23 cellular contexts compared by ENCODE assay signal in genomic region chr6:79152269-79152737, GRCh38.
A peak's percentile ranks its signal among the peaks of the same experiment; 100 is the strongest.
DNase-seq lines count a peak whose midpoint lies in the region; ATAC-seq, FAIRE-seq and TF ChIP-seq lines count a peak whose summit lies in the region.
"Had no signal": no experiment of that assay in that cellular context is flagged by ENCODE, and none has a peak within 500 bp of the region (broad histone marks: within the 10 kb centered on the region; RNA-seq: fewer than 3 reads in every experiment).

No MANE protein-coding gene starts in this region.

- H3F3A ChIP-seq in Loucy (ENCODE audit: low read depth), result no peaks in the 10 kb centered on the region

- TF ChIP-seq RAD21 in A549 (conservative IDR thresholded peaks at IDR 0.05 in 1 of 2, IDR thresholded peaks at IDR 0.05 in 1 of 2), result no peak

- H3K9me2 ChIP-seq in Loucy (replicated peaks; ENCODE audit: low read depth, low read length), result no peaks in the 10 kb centered on the region

- 0 out of 2 replicates have a peak overlapping the region, but pooled peaks have one; percentile 19 for H2AFZ ChIP-seq in Loucy (ENCODE audit: low read length)

- 34% methylated on average over 5 of the region's 5 CpGs for WGBS in A549 (ENCODE audit: missing lambda C conversion rate)
- 8% methylated on average over 5 of the region's 5 CpGs; no CpG with 5 or more reads in 1 of the 2 experiments for WGBS in endodermal cell (ENCODE audit: insufficient coverage in 1 of 2, insufficient read length in 1 of 2), 2 experiments
- WGBS in mesodermal cell (ENCODE audit: insufficient coverage in 2 of 2), 2 experiments, result no CpG with 5 or more reads among the region's 5 CpGs

- H3K4me1 Mint-ChIP-seq in endodermal cell, result peaks cover 8% of the 10 kb centered on the region
- H3K4me1 Mint-ChIP-seq in naive thymus-derived CD8-positive, alpha-beta T cell, result no peaks in the 10 kb centered on the region
- H3K4me1 Mint-ChIP-seq: activated B cell treated with CpG ODN at 0.5 μM for 24 hours; activated naive CD8-positive, alpha-beta T cell treated with anti-CD3 and anti-CD28 coated beads, Interleukin-2, amount 10 ng/mL, durations not matched to agents 7 days and 5 days; CD14-positive monocyte; T-helper 17 cell had no signal

- peak in 1 of 2 experiments; percentile 72 for DNase-seq in A549 (ENCODE audit: low read depth in 1 of 2, low spot score in 1 of 2)
- DNase-seq in endodermal cell, result peak; percentile 87
- DNase-seq in naive thymus-derived CD8-positive, alpha-beta T cell, result no peak
- no peak for DNase-seq in Peyer's patch
- DNase-seq in effector CD8-positive, alpha-beta T cell (lab: John Stamatoyannopoulos, UW), result no peak
- no peak for DNase-seq in SJCRH30
- DNase-seq: activated B cell treated with CpG ODN at 0.5 μM for 24 hours; activated CD8-positive, alpha-beta T cell treated with anti-CD3 and anti-CD28 coated beads, Interleukin-2, amount 10 ng/mL, durations not matched to agents 7 days and 5 days; activated naive CD8-positive, alpha-beta T cell treated with anti-CD3 and anti-CD28 coated beads, Interleukin-2, amount 10 ng/mL, durations not matched to agents 7 days and 5 days; activated T-cell treated with anti-CD3 and anti-CD28 coated beads, Interleukin-2, amount 50 U/mL, for 72 hours; DMS53; effector memory CD4-positive, alpha-beta T cell; hippocampal formation; left lung; MV-4-11; NCI-H2029 treated with DMSO at 0.1 percent for 48 hours; SHP77; T-helper 17 cell; thyroid gland had no signal

- H3K4me2 ChIP-seq in A549 (peak overlapping the region; percentile 42; the same call in 2 of the 3 replicates), Loucy (ENCODE audit: low read depth, low read length, poor library complexity, severe bottlenecking) (no peak overlapping the region)

- H3K9ac ChIP-seq in Loucy (ENCODE audit: low read depth, low read length, poor library complexity, severe bottlenecking) (no peak overlapping the region), endodermal cell (ENCODE audit: extremely low read depth, low read length, poor library complexity, severe bottlenecking) (peak overlapping the region; percentile 38)

- H3K4me3 Mint-ChIP-seq in endodermal cell, result no peak overlapping the region
- H3K4me3 Mint-ChIP-seq in naive thymus-derived CD8-positive, alpha-beta T cell, result no peak overlapping the region
- H3K4me3 Mint-ChIP-seq: activated B cell treated with CpG ODN at 0.5 μM for 24 hours; activated CD8-positive, alpha-beta T cell treated with anti-CD3 and anti-CD28 coated beads, Interleukin-2, amount 10 ng/mL, durations not matched to agents 7 days and 5 days; activated naive CD8-positive, alpha-beta T cell treated with anti-CD3 and anti-CD28 coated beads, Interleukin-2, amount 10 ng/mL, durations not matched to agents 7 days and 5 days; activated T-cell treated with anti-CD3 and anti-CD28 coated beads, Interleukin-2, amount 50 U/mL, for 72 hours; CD14-positive monocyte; T-helper 17 cell had no signal

- no peaks in the 10 kb centered on the region for H4K20me1 ChIP-seq in Loucy (ENCODE audit: insufficient read depth, low read length, poor library complexity, severe bottlenecking)

- H3K4me1 ChIP-seq in A549 (no peaks in the 10 kb centered on the region), Loucy (ENCODE audit: insufficient read depth, low read length, poor library complexity, severe bottlenecking) (no peaks in the 10 kb centered on the region), endodermal cell (ENCODE audit: control insufficient read depth, insufficient read depth, low read length) (peaks cover 9% of the 10 kb centered on the region), mesodermal cell (ENCODE audit: control insufficient read depth, insufficient read depth, low read length, poor library complexity, severe bottlenecking) (peaks cover 22% of the 10 kb centered on the region), Peyer's patch (no peaks in the 10 kb centered on the region), SJCRH30 (peaks cover 9% of the 10 kb centered on the region; the same call in 1 of the 2 replicates)
- H3K4me1 ChIP-seq: left lung, thyroid gland had no signal

- CTCF ChIA-PET in A549 (lab: Yijun Ruan, JAX), result no interaction called here

- H3K9me3 ChIP-seq in A549, result no peaks in the 10 kb centered on the region
- H3K9me3 ChIP-seq in Loucy (ENCODE audit: insufficient read depth, low read depth, low read length), result no peaks in the 10 kb centered on the region
- no peaks in the 10 kb centered on the region for H3K9me3 ChIP-seq in endodermal cell (ENCODE audit: control insufficient read depth, low read length)
- no peaks in the 10 kb centered on the region for H3K9me3 ChIP-seq in mesodermal cell (ENCODE audit: control insufficient read depth, low read length)
- H3K9me3 ChIP-seq in Peyer's patch, result no peaks in the 10 kb centered on the region
- no peaks in the 10 kb centered on the region for H3K9me3 ChIP-seq in SJCRH30 (replicated peaks)
- H3K9me3 ChIP-seq: left lung, thyroid gland had no signal

- TF ChIP-seq CTCF in A549 (IDR thresholded peaks at IDR 0.05) (no peak), Loucy (conservative IDR thresholded peaks at IDR 0.05; ENCODE audit: low read length) (no peak), endodermal cell (conservative IDR thresholded peaks at IDR 0.05) (no peak), Peyer's patch (IDR thresholded peaks at IDR 0.05) (no peak)

- H3K27me3 ChIP-seq in Loucy (ENCODE audit: insufficient read depth, low read length, poor library complexity, severe bottlenecking) (no peaks in the 10 kb centered on the region), endodermal cell (ENCODE audit: control insufficient read depth, insufficient read depth, low read length, poor library complexity, severe bottlenecking) (no peaks in the 10 kb centered on the region), Peyer's patch (no peaks in the 10 kb centered on the region), SJCRH30 (no peaks in the 10 kb centered on the region)
- H3K27me3 ChIP-seq: left lung, thyroid gland had no signal

- no peak for TF ChIP-seq EP300 in A549 (IDR thresholded peaks at IDR 0.05)

- no peak for FAIRE-seq in A549 (lab: Jason Lieb, UNC)

- peak in 1 of 2 experiments; percentile 66; a peak in 3 of 6 replicates for ATAC-seq in A549
- ATAC-seq in naive thymus-derived CD8-positive, alpha-beta T cell, result no peak
- ATAC-seq: activated CD8-positive, alpha-beta T cell treated with anti-CD3 and anti-CD28 coated beads, Interleukin-2, amount 10 ng/mL, durations not matched to agents 7 days and 5 days; activated T-cell treated with anti-CD3 and anti-CD28 coated beads, Interleukin-2, amount 50 U/mL, for 72 hours; left lung; T-helper 17 cell had no signal

- H3K27ac Mint-ChIP-seq in endodermal cell, result no peak overlapping the region
- no peak overlapping the region for H3K27ac Mint-ChIP-seq in naive thymus-derived CD8-positive, alpha-beta T cell
- H3K27ac Mint-ChIP-seq: activated B cell treated with CpG ODN at 0.5 μM for 24 hours; activated CD8-positive, alpha-beta T cell treated with anti-CD3 and anti-CD28 coated beads, Interleukin-2, amount 10 ng/mL, durations not matched to agents 7 days and 5 days; activated naive CD8-positive, alpha-beta T cell treated with anti-CD3 and anti-CD28 coated beads, Interleukin-2, amount 10 ng/mL, durations not matched to agents 7 days and 5 days; activated T-cell treated with anti-CD3 and anti-CD28 coated beads, Interleukin-2, amount 50 U/mL, for 72 hours; CD14-positive monocyte; progenitor cell of endocrine pancreas; T-helper 17 cell had no signal

- H3K79me2 ChIP-seq in Loucy (ENCODE audit: insufficient read depth, low read length), result no peaks in the 10 kb centered on the region

- TF ChIP-seq POLR2A in A549 (IDR thresholded peaks at IDR 0.05; ENCODE audit: low read length), result no peak
- no peak for TF ChIP-seq POLR2A in Peyer's patch (IDR thresholded peaks at IDR 0.05)

- H3K27ac ChIP-seq in A549, result 0 out of 6 replicates have a peak overlapping the region, but pooled peaks of 1 of the 2 experiments have one; percentile 37
- peak overlapping the region; percentile 47 for H3K27ac ChIP-seq in endodermal cell (ENCODE audit: low read depth, low read length)
- peak overlapping the region; percentile 80 for H3K27ac ChIP-seq in mesodermal cell (ENCODE audit: low read depth, low read length, severe bottlenecking)
- no peak overlapping the region for H3K27ac ChIP-seq in Peyer's patch
- H3K27ac ChIP-seq in SJCRH30, result no peak overlapping the region
- H3K27ac ChIP-seq: left lung, thyroid gland had no signal

- H3K36me3 ChIP-seq in Loucy (ENCODE audit: insufficient read depth, low read length) (no peaks in the 10 kb centered on the region), endodermal cell (ENCODE audit: control insufficient read depth, insufficient read depth, low read length) (no peaks in the 10 kb centered on the region), mesodermal cell (ENCODE audit: control insufficient read depth, insufficient read depth, low read length) (no peaks in the 10 kb centered on the region), Peyer's patch (no peaks in the 10 kb centered on the region), SJCRH30 (no peaks in the 10 kb centered on the region)
- H3K36me3 ChIP-seq: left lung, thyroid gland had no signal

- no peaks in the 10 kb centered on the region for H3K9me3 Mint-ChIP-seq in endodermal cell
- H3K9me3 Mint-ChIP-seq in naive thymus-derived CD8-positive, alpha-beta T cell, result no peaks in the 10 kb centered on the region
- H3K9me3 Mint-ChIP-seq: activated B cell treated with CpG ODN at 0.5 μM for 24 hours; activated naive CD8-positive, alpha-beta T cell treated with anti-CD3 and anti-CD28 coated beads, Interleukin-2, amount 10 ng/mL, durations not matched to agents 7 days and 5 days; activated T-cell treated with anti-CD3 and anti-CD28 coated beads, Interleukin-2, amount 50 U/mL, for 72 hours had no signal

- no peaks in the 10 kb centered on the region for H3K36me3 Mint-ChIP-seq in endodermal cell (ENCODE audit: low read depth)
- no peaks in the 10 kb centered on the region for H3K36me3 Mint-ChIP-seq in naive thymus-derived CD8-positive, alpha-beta T cell
- H3K36me3 Mint-ChIP-seq: activated naive CD8-positive, alpha-beta T cell treated with anti-CD3 and anti-CD28 coated beads, Interleukin-2, amount 10 ng/mL, durations not matched to agents 7 days and 5 days; CD14-positive monocyte had no signal

- no peak overlapping the region for H3K4me3 ChIP-seq in A549
- H3K4me3 ChIP-seq in Loucy (ENCODE audit: low read length, poor library complexity, severe bottlenecking), result no peak overlapping the region
- peak overlapping the region; percentile 61 for H3K4me3 ChIP-seq in endodermal cell (ENCODE audit: low read length)
- H3K4me3 ChIP-seq in mesodermal cell (ENCODE audit: extremely low read depth, insufficient read depth, low read length, poor library complexity, severe bottlenecking), result no peak overlapping the region
- no peak overlapping the region for H3K4me3 ChIP-seq in Peyer's patch
- H3K4me3 ChIP-seq in SJCRH30, result no peak overlapping the region
- H3K4me3 ChIP-seq: left lung, thyroid gland had no signal

- no peaks in the 10 kb centered on the region for H3K27me3 Mint-ChIP-seq in endodermal cell (ENCODE audit: insufficient read depth)
- H3K27me3 Mint-ChIP-seq in naive thymus-derived CD8-positive, alpha-beta T cell, result peaks cover 0 to 5% (median 0%) of the 10 kb centered on the region in 5 donors
- H3K27me3 Mint-ChIP-seq: activated B cell treated with CpG ODN at 0.5 μM for 24 hours, progenitor cell of endocrine pancreas, T-helper 17 cell had no signal

- POLR2A ChIA-PET in A549 (lab: Yijun Ruan, JAX), result no interaction called here
- POLR2A ChIA-PET in naive thymus-derived CD8-positive, alpha-beta T cell (lab: Charles Lee), result no interaction called here

TF ChIP-seq in A549, 52 proteins besides CTCF, POLR2A, EP300 and RAD21 (continues in another document):
- no peak for TF ChIP-seq KDM1A (IDR thresholded peaks at IDR 0.05; ENCODE audit: low read depth)

Comparison
In these comparisons a context has a peak if more than half of its experiments do, and no peak if none do; other contexts are left out.
1. H3K27ac ChIP-seq: peak in endodermal cell (single experiment) and mesodermal cell (single experiment); none in Peyer's patch (0 of 4) and SJCRH30 (single experiment).